Comparison of ENCODE assay signal across 9 cellular contexts in the genomic region with DNA sequence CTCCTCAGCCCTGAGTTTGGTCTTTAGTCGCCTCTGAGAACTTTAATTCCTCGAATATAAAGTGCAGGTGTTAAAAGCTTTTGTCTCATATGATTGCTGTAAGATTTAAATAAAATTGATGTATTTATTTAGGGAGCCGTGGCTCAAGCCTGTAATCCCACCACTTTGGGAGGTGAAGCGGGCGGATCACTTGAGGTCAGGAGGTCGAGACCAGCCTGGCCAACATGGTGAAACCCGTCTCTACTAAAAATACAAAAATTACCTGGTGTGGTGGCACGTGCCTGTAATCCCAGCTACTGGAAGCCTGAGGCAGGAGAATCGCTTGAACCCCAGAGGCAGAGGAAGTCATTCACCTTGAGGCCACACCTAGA. TPM values are rescaled to one million over a fixed set of nuclear protein-coding genes. Genes with fewer than 3 reads are reported as not detected.
A peak's percentile ranks its signal among the peaks of the same experiment; 100 is the strongest.
DNase-seq lines count a peak whose midpoint lies in the region; ATAC-seq, FAIRE-seq and TF ChIP-seq lines count a peak whose summit lies in the region.
"Had no signal": no experiment of that assay in that cellular context is flagged by ENCODE, and none has a peak within 500 bp of the region (broad histone marks: within the 10 kb centered on the region; RNA-seq: fewer than 3 reads in every experiment).

No MANE protein-coding gene starts in this region.

- peaks cover 4% of the 10 kb centered on the region for H4K20me1 ChIP-seq in hepatocyte (ENCODE audit: insufficient read depth, poor library complexity, severe bottlenecking)

- no peak overlapping the region for H3K4me3 ChIP-seq in hepatocyte
- H3K4me3 ChIP-seq in thymus (ENCODE audit: low read length): peak overlapping the region; percentile 55

- H3K36me3 ChIP-seq in hepatocyte (replicated peaks; ENCODE audit: insufficient read depth, low read depth): no peaks in the 10 kb centered on the region
- H3K36me3 ChIP-seq in thymus (ENCODE audit: control insufficient read depth, insufficient read depth): no peaks in the 10 kb centered on the region

- H3K4me2 ChIP-seq in hepatocyte: peak overlapping the region; percentile 87

- H3K4me1 Mint-ChIP-seq in activated naive CD4-positive, alpha-beta T cell treated with anti-CD3 and anti-CD28 coated beads, Interleukin-2, amount 10 ng/mL, durations not matched to agents 7 days and 5 days: peaks cover 62% of the 10 kb centered on the region
- H3K4me1 Mint-ChIP-seq in activated B cell treated with CpG ODN at 0.5 μM for 24 hours: peaks cover 42% of the 10 kb centered on the region

- TF ChIP-seq CTCF in activated B cell treated with CpG ODN at 0.5 μM for 24 hours (IDR thresholded peaks at IDR 0.05): no peak
- no peak for TF ChIP-seq CTCF in hepatocyte (IDR thresholded peaks at IDR 0.05; ENCODE audit: poor library complexity)

- H3K27ac ChIP-seq in hepatocyte (no peak overlapping the region), thymus (ENCODE audit: low read depth) (peak overlapping the region; percentile 36)

- no peaks in the 10 kb centered on the region for H3K27me3 ChIP-seq in hepatocyte
- H3K27me3 ChIP-seq in thymus (ENCODE audit: control insufficient read depth, insufficient read depth): no peaks in the 10 kb centered on the region

- no peak for DNase-seq in activated naive CD4-positive, alpha-beta T cell treated with anti-CD3 and anti-CD28 coated beads, Interleukin-2, amount 10 ng/mL, durations not matched to agents 7 days and 5 days
- no peak for DNase-seq in activated naive CD4-positive, alpha-beta T cell treated with Interleukin-2 at 50 U/mL for 16 hours
- DNase-seq in activated B cell treated with CpG ODN at 0.5 μM for 24 hours: no peak
- DNase-seq in hepatocyte (ENCODE audit: low spot score): no peak
- DNase-seq in NCI-H1930 (lab: John Stamatoyannopoulos, UW): no peak
- DNase-seq in frontal cortex (ENCODE audit: low spot score in 2 of 2): no peak
- DNase-seq: cerebellar nuclear complex had no signal

- no peak for ATAC-seq in activated B cell treated with CpG ODN at 0.5 μM for 24 hours (ENCODE audit: low read depth)
- no peak for ATAC-seq in HG02642 (IDR thresholded peaks at IDR 0.05; ENCODE audit: poor library complexity, unreplicated experiment)

- CTCF ChIA-PET in activated naive CD4-positive, alpha-beta T cell treated with anti-CD3 and anti-CD28 coated beads, Interleukin-2, amount 10 ng/mL, durations not matched to agents 7 days and 5 days (lab: Charles Lee): interaction anchor here (0.7 to 1.9 kb wide), 5 partner anchors 22 to 51 kb away, joined by 3 to 12 read pairs (median 5); no protein-coding TSS in a partner anchor
- CTCF ChIA-PET in activated B cell treated with CpG ODN at 0.5 μM for 24 hours (lab: Charles Lee): interaction anchor here (0.8 kb wide), 1 partner anchor 84 kb away, joined by 3 read pairs; no protein-coding TSS in a partner anchor

- FAIRE-seq in frontal cortex (lab: Jason Lieb, UNC): no peak

- no peaks in the 10 kb centered on the region for H3K9me2 ChIP-seq in hepatocyte (replicated peaks; ENCODE audit: insufficient read depth)

- WGBS in hepatocyte (ENCODE audit: low lambda C conversion rate, missing lambda C conversion rate): 56% methylated on average over 9 of the region's 9 CpGs
- WGBS in thymus: 67% methylated on average over 9 of the region's 9 CpGs

- no peaks in the 10 kb centered on the region for H3K9me3 Mint-ChIP-seq in activated naive CD4-positive, alpha-beta T cell treated with anti-CD3 and anti-CD28 coated beads, Interleukin-2, amount 10 ng/mL, durations not matched to agents 7 days and 5 days
- H3K9me3 Mint-ChIP-seq in activated B cell treated with CpG ODN at 0.5 μM for 24 hours: no peaks in the 10 kb centered on the region

- H3K27ac Mint-ChIP-seq in activated naive CD4-positive, alpha-beta T cell treated with anti-CD3 and anti-CD28 coated beads, Interleukin-2, amount 10 ng/mL, durations not matched to agents 7 days and 5 days: no peak overlapping the region
- H3K27ac Mint-ChIP-seq in activated B cell treated with CpG ODN at 0.5 μM for 24 hours: peak overlapping the region; percentile 95

- peaks cover 22% of the 10 kb centered on the region for H3K4me1 ChIP-seq in hepatocyte (ENCODE audit: insufficient read depth)
- peaks cover 40% of the 10 kb centered on the region for H3K4me1 ChIP-seq in thymus (ENCODE audit: control insufficient read depth, insufficient read depth, low read length)

- H3K4me3 Mint-ChIP-seq in activated naive CD4-positive, alpha-beta T cell treated with anti-CD3 and anti-CD28 coated beads, Interleukin-2, amount 10 ng/mL, durations not matched to agents 7 days and 5 days: peak overlapping the region; percentile 96
- peak overlapping the region; percentile 95 for H3K4me3 Mint-ChIP-seq in activated B cell treated with CpG ODN at 0.5 μM for 24 hours

- H3K79me2 ChIP-seq in hepatocyte: peaks cover 34% of the 10 kb centered on the region

- peaks cover 14% of the 10 kb centered on the region for H3K27me3 Mint-ChIP-seq in activated naive CD4-positive, alpha-beta T cell treated with anti-CD3 and anti-CD28 coated beads, Interleukin-2, amount 10 ng/mL, durations not matched to agents 7 days and 5 days
- no peaks in the 10 kb centered on the region for H3K27me3 Mint-ChIP-seq in activated B cell treated with CpG ODN at 0.5 μM for 24 hours

- H3K36me3 Mint-ChIP-seq in activated naive CD4-positive, alpha-beta T cell treated with anti-CD3 and anti-CD28 coated beads, Interleukin-2, amount 10 ng/mL, durations not matched to agents 7 days and 5 days: peaks cover 19% of the 10 kb centered on the region
- peaks cover 21% of the 10 kb centered on the region for H3K36me3 Mint-ChIP-seq in activated B cell treated with CpG ODN at 0.5 μM for 24 hours (ENCODE audit: low read depth)

- no peaks in the 10 kb centered on the region for H3K9me3 ChIP-seq in hepatocyte (ENCODE audit: low read depth)
- H3K9me3 ChIP-seq in thymus (ENCODE audit: control insufficient read depth): no peaks in the 10 kb centered on the region

- no peak overlapping the region for H2AFZ ChIP-seq in hepatocyte

- POLR2A ChIA-PET in activated B cell treated with CpG ODN at 0.5 μM for 24 hours (lab: Charles Lee): interaction anchor here (0.5 to 5.8 kb wide), 29 partner anchors 9 to 468 kb away, joined by 3 to 242 read pairs (median 5); a partner anchor contains a TSS

- intact Hi-C loops in activated B cell treated with CpG ODN at 0.5 μM for 24 hours (cut with micrococcal nuclease): loop anchor here (1.0 to 10.0 kb wide), 5 partner anchors 32 to 436 kb away; a partner anchor contains a TSS

RNA-seq across cellular contexts. Expression of a gene that starts 0.6 kb away (rescaled TPM):
- total RNA-seq in activated B cell treated with CpG ODN at 0.5 μM for 24 hours: 70.7 and 77.9 TPM in 2 replicates
- total RNA-seq in hepatocyte: 84.6 and 87.9 TPM in 2 replicates
- polyA plus RNA-seq in hepatocyte: 171 and 176 TPM in 2 replicates
- polyA plus RNA-seq in thymus: 32.2 TPM
- 3.3 TPM for total RNA-seq in frontal cortex

RNA-seq across cellular contexts. Expression of a gene that starts 42.7 kb away (rescaled TPM):
- total RNA-seq in activated B cell treated with CpG ODN at 0.5 μM for 24 hours (83.9 and 90.4 TPM in 2 replicates), hepatocyte (57.6 and 64.1 TPM in 2 replicates), frontal cortex (86.4 TPM)
- polyA plus RNA-seq in hepatocyte (58.0 and 63.7 TPM in 2 replicates), thymus (38.7 TPM)

RNA-seq across cellular contexts. Expression of a gene that starts 43.1 kb away (rescaled TPM):
- total RNA-seq in activated B cell treated with CpG ODN at 0.5 μM for 24 hours (28.3 and 35.8 TPM in 2 replicates), hepatocyte (17.0 and 18.7 TPM in 2 replicates), frontal cortex (12.6 TPM)
- polyA plus RNA-seq in hepatocyte (21.2 and 23.6 TPM in 2 replicates), thymus (13.5 TPM)

Comparison
In these comparisons a context has a peak if more than half of its experiments do, and no peak if none do; other contexts are left out.
1. RNA of a gene that starts 0.6 kb away (total RNA-seq): 84.6 to 87.9 TPM in hepatocyte and 70.7 to 77.9 TPM in activated B cell treated with CpG ODN at 0.5 μM for 24 hours; 3.3 TPM in frontal cortex (single experiment); every median in the first group is over 10 times any median in the second.